ENCODE assay signal across 23 cellular contexts in the genomic region with DNA sequence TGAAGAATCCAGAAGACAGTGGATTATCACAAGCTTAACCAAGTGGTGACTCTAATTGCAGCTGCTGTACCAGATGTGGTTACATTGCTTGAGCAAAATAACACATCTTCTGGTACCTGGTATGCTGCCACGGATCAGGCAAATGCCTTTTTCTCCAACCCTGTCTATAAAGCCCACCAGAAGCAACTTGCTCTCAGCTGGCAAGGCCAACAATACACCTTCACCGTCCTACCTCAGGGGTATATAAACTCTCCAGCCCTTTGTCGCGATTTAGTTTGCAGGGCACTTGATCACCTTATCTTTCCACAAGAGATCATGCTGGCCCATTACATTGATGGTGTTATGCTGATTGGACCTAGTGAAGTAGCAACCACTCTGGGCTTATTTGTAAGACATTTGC. TPM values are rescaled to one million over a fixed set of nuclear protein-coding genes. Genes with fewer than 3 reads are reported as not detected.
"Had no signal": no experiment of that assay in that cellular context is flagged by ENCODE, and none has a peak within 500 bp of the region (broad histone marks: within the 10 kb centered on the region; RNA-seq: fewer than 3 reads in every experiment).

No MANE protein-coding gene starts in this region.

- H3K36me3 ChIP-seq: neural progenitor cell, right lobe of liver, sigmoid colon, stomach, thoracic aorta, thyroid gland, tibial nerve, upper lobe of left lung, vagina had no signal

- H3K9me3 ChIP-seq: psoas muscle, right lobe of liver, sigmoid colon, stomach, thoracic aorta, thyroid gland, tibial nerve, upper lobe of left lung, vagina had no signal

- H3K27ac ChIP-seq: neural progenitor cell, parathyroid adenoma, psoas muscle, right lobe of liver, sigmoid colon, stomach, thoracic aorta, thyroid gland, tibial nerve, upper lobe of left lung, vagina had no signal

- H3K4me1 ChIP-seq: neural progenitor cell, parathyroid adenoma, psoas muscle, right lobe of liver, sigmoid colon, stomach, thyroid gland, tibial nerve, upper lobe of left lung, vagina had no signal

- H3K27me3 ChIP-seq: neural progenitor cell, right lobe of liver, sigmoid colon, stomach, thyroid gland, tibial nerve, upper lobe of left lung, vagina had no signal

- H3K4me3 ChIP-seq: neural progenitor cell, psoas muscle, right lobe of liver, sigmoid colon, stomach, thoracic aorta, thyroid gland, tibial nerve, upper lobe of left lung, vagina had no signal

- DNase-seq: naive thymus-derived CD4-positive, alpha-beta T cell; natural killer cell; posterior cingulate gyrus; psoas muscle; right cardiac atrium; right lobe of liver; sigmoid colon; small intestine; stimulated activated CD4-positive, alpha-beta T cell treated with anti-CD3 and anti-CD28 coated beads, Interleukin-15, amount 100 ng/mL, for 24 hours; stimulated activated CD4-positive, alpha-beta T cell treated with anti-CD3 and anti-CD28 coated beads, Interleukin-2, amount 100 ng/mL, for 24 hours; stimulated activated CD4-positive, alpha-beta T cell treated with anti-CD3 and anti-CD28 coated beads, Interleukin-2, amount 100 ng/mL, for 48 hours; stimulated activated CD4-positive, alpha-beta T cell treated with anti-CD3 and anti-CD28 coated beads, Interleukin-4, amount 100 ng/mL, for 24 hours; stimulated activated naive B cell treated with anti-CD40 and anti-IgM and Interleukin-4, amounts not matched to agents 10 μg/mL and 1 μg/mL and 100 μg/mL, for 72 hours; stimulated activated naive CD4-positive, alpha-beta T cell treated with Interleukin-2 at 50 U/mL for 16 hours; stomach; thyroid gland; upper lobe of left lung had no signal

- FAIRE-seq: small intestine had no signal

RNA-seq across cellular contexts. Expression of a gene that starts 52.6 kb away (rescaled TPM):
- polyA plus RNA-seq: naive thymus-derived CD4-positive, alpha-beta T cell; neural cell had no signal
